10 cellular contexts compared by ENCODE assay signal in genomic region chr13:109355129-109355528, GRCh38.
"Had no signal": no experiment of that assay in that cellular context is flagged by ENCODE, and none has a peak within 500 bp of the region (broad histone marks: within the 10 kb centered on the region; RNA-seq: fewer than 3 reads in every experiment).

No MANE protein-coding gene starts in this region.

- H3K4me2 ChIP-seq: GM23338 had no signal

- ATAC-seq: GM23338, HCT116 had no signal

- H2AFZ ChIP-seq: GM23248, GM23338 had no signal

- H3K27ac ChIP-seq: GM23248 had no signal

- FAIRE-seq: H1 had no signal

- DNase-seq: GM23248, GOT3, H7, H9, HCEC 1CT, HFFc6 had no signal

- H3K9ac ChIP-seq: GM23248 had no signal

- H3K36me3 ChIP-seq: HAP-1 had no signal

- H3K9me3 ChIP-seq: HAP-1 had no signal

- H3K4me1 ChIP-seq: HAP-1 had no signal

- H3K4me3 ChIP-seq: GM23248, GM23338, HAP-1 had no signal
